28 cellular contexts compared by ENCODE assay signal in the genomic region with DNA sequence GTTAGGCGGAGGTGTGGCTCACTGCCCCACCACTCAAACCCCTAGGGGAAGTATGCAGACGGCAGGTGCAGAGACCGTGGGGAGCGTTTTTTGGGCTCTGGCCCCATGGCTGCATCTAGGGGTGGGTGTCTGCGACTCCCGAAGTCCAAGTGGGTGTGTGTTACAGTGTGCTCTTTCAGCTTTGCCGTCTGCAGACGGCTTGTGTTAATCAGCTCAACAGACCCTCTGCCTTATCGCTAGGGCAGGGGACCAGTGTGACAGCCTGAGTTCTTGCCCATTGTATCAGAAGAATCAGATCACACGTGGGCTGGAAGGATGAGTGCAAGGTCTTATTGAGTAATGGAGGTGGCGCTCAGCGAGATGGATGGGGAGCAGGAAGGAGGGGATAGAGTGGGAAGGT.
"Had no signal": no experiment of that assay in that cellular context is flagged by ENCODE, and none has a peak within 500 bp of the region (broad histone marks: within the 10 kb centered on the region; RNA-seq: fewer than 3 reads in every experiment).

No MANE protein-coding gene starts in this region.

- DNase-seq: activated B cell treated with CpG ODN at 0.5 μM for 24 hours; activated CD4-positive, alpha-beta T cell treated with anti-CD3 and anti-CD28 coated beads for 36 hours; activated CD8-positive, alpha-beta memory T cell treated with anti-CD3 and anti-CD28 coated beads, Interleukin-2, amount 10 ng/mL, durations not matched to agents 7 days and 5 days; activated CD8-positive, alpha-beta T cell treated with anti-CD3 and anti-CD28 coated beads, Interleukin-2, amount 10 ng/mL, durations not matched to agents 7 days and 5 days; activated naive CD4-positive, alpha-beta T cell treated with anti-CD3 and anti-CD28 coated beads for 36 hours; activated naive CD8-positive, alpha-beta T cell treated with anti-CD3 and anti-CD28 coated beads for 36 hours; activated T-cell treated with anti-CD3 and anti-CD28 coated beads, Interleukin-2, amount 50 U/mL, for 72 hours; adrenal gland; aorta; body of pancreas; cerebellar nuclear complex; colonic mucosa; dorsolateral prefrontal cortex; effector memory CD4-positive, alpha-beta T cell; erythroblast; hippocampal formation; left cardiac atrium; left ventricle myocardium superior; right lobe of liver; stimulated activated CD4-positive, alpha-beta T cell treated with anti-CD3 and anti-CD28 coated beads, Interleukin-4, amount 100 ng/mL, for 1 hour; stimulated activated naive CD8-positive, alpha-beta T cell treated with anti-CD3 and anti-CD28 coated beads, Interleukin-15, Interleukin-2, amounts not matched to agents 100 U/mL and 50 U/mL, for 24 hours; SW 1271; T-helper 9 cell; upper lobe of left lung had no signal

- H3K27ac ChIP-seq: adrenal gland, body of pancreas, colonic mucosa, gastroesophageal sphincter, right lobe of liver, thoracic aorta, upper lobe of left lung, vagina had no signal

- H3K9me3 Mint-ChIP-seq: activated B cell treated with CpG ODN at 0.5 μM for 24 hours; activated naive CD4-positive, alpha-beta T cell treated with anti-CD3 and anti-CD28 coated beads for 36 hours; activated naive CD8-positive, alpha-beta T cell treated with anti-CD3 and anti-CD28 coated beads for 36 hours; activated T-cell treated with anti-CD3 and anti-CD28 coated beads, Interleukin-2, amount 50 U/mL, for 72 hours; T-helper 1 cell treated with Interleukin-12 subunit alpha and Interleukin-12 subunit beta and Interleukin-4 antibody, amounts not matched to agents 30 μg/mL and 1 μg/mL, for 36 hours had no signal

- ATAC-seq: activated CD4-positive, alpha-beta T cell treated with anti-CD3 and anti-CD28 coated beads for 36 hours; activated CD8-positive, alpha-beta memory T cell treated with anti-CD3 and anti-CD28 coated beads, Interleukin-2, amount 10 ng/mL, durations not matched to agents 7 days and 5 days; activated CD8-positive, alpha-beta T cell treated with anti-CD3 and anti-CD28 coated beads, Interleukin-2, amount 10 ng/mL, durations not matched to agents 7 days and 5 days; activated T-cell treated with anti-CD3 and anti-CD28 coated beads, Interleukin-2, amount 50 U/mL, for 72 hours; body of pancreas; gastroesophageal sphincter; left cardiac atrium; left ventricle myocardium superior; right lobe of liver; stimulated activated naive CD8-positive, alpha-beta T cell treated with anti-CD3 and anti-CD28 coated beads, Interleukin-15, Interleukin-2, amounts not matched to agents 100 U/mL and 50 U/mL, for 24 hours had no signal

- H3K36me3 Mint-ChIP-seq: activated CD8-positive, alpha-beta memory T cell treated with anti-CD3 and anti-CD28 coated beads, Interleukin-2, amount 10 ng/mL, durations not matched to agents 7 days and 5 days; activated naive CD8-positive, alpha-beta T cell treated with anti-CD3 and anti-CD28 coated beads for 36 hours had no signal

- H3K27ac Mint-ChIP-seq: activated B cell treated with CpG ODN at 0.5 μM for 24 hours; activated CD4-positive, alpha-beta T cell treated with anti-CD3 and anti-CD28 coated beads for 36 hours; activated CD8-positive, alpha-beta memory T cell treated with anti-CD3 and anti-CD28 coated beads, Interleukin-2, amount 10 ng/mL, durations not matched to agents 7 days and 5 days; activated CD8-positive, alpha-beta T cell treated with anti-CD3 and anti-CD28 coated beads, Interleukin-2, amount 10 ng/mL, durations not matched to agents 7 days and 5 days; activated naive CD4-positive, alpha-beta T cell treated with anti-CD3 and anti-CD28 coated beads for 36 hours; activated naive CD8-positive, alpha-beta T cell treated with anti-CD3 and anti-CD28 coated beads for 36 hours; activated T-cell treated with anti-CD3 and anti-CD28 coated beads, Interleukin-2, amount 50 U/mL, for 72 hours; T-helper 1 cell treated with Interleukin-12 subunit alpha and Interleukin-12 subunit beta and Interleukin-4 antibody, amounts not matched to agents 30 μg/mL and 1 μg/mL, for 36 hours had no signal

- H3K27me3 ChIP-seq: adrenal gland, body of pancreas, colonic mucosa, dorsolateral prefrontal cortex, gastroesophageal sphincter, right lobe of liver, upper lobe of left lung, vagina had no signal

- H3K4me3 Mint-ChIP-seq: activated B cell treated with CpG ODN at 0.5 μM for 24 hours; activated CD4-positive, alpha-beta T cell treated with anti-CD3 and anti-CD28 coated beads for 36 hours; activated CD8-positive, alpha-beta memory T cell treated with anti-CD3 and anti-CD28 coated beads, Interleukin-2, amount 10 ng/mL, durations not matched to agents 7 days and 5 days; activated CD8-positive, alpha-beta T cell treated with anti-CD3 and anti-CD28 coated beads, Interleukin-2, amount 10 ng/mL, durations not matched to agents 7 days and 5 days; activated naive CD4-positive, alpha-beta T cell treated with anti-CD3 and anti-CD28 coated beads for 36 hours; activated naive CD8-positive, alpha-beta T cell treated with anti-CD3 and anti-CD28 coated beads for 36 hours; activated T-cell treated with anti-CD3 and anti-CD28 coated beads, Interleukin-2, amount 50 U/mL, for 72 hours; T-helper 1 cell treated with Interleukin-12 subunit alpha and Interleukin-12 subunit beta and Interleukin-4 antibody, amounts not matched to agents 30 μg/mL and 1 μg/mL, for 36 hours had no signal

- H3K9me3 ChIP-seq: adrenal gland, body of pancreas, colonic mucosa, gastroesophageal sphincter, right lobe of liver, thoracic aorta, upper lobe of left lung, vagina had no signal

- H3K4me1 Mint-ChIP-seq: activated CD4-positive, alpha-beta T cell treated with anti-CD3 and anti-CD28 coated beads for 36 hours; activated naive CD8-positive, alpha-beta T cell treated with anti-CD3 and anti-CD28 coated beads for 36 hours had no signal

- H3K27me3 Mint-ChIP-seq: activated naive CD8-positive, alpha-beta T cell treated with anti-CD3 and anti-CD28 coated beads for 36 hours had no signal

- H3K4me3 ChIP-seq: adrenal gland, body of pancreas, colonic mucosa, dorsolateral prefrontal cortex, gastroesophageal sphincter, right lobe of liver, thoracic aorta, upper lobe of left lung, vagina had no signal

- H3K36me3 ChIP-seq: adrenal gland, colonic mucosa, gastroesophageal sphincter, right lobe of liver, thoracic aorta, upper lobe of left lung, vagina had no signal
